Comparison of ENCODE assay signal across 8 cellular contexts in the genomic region with DNA sequence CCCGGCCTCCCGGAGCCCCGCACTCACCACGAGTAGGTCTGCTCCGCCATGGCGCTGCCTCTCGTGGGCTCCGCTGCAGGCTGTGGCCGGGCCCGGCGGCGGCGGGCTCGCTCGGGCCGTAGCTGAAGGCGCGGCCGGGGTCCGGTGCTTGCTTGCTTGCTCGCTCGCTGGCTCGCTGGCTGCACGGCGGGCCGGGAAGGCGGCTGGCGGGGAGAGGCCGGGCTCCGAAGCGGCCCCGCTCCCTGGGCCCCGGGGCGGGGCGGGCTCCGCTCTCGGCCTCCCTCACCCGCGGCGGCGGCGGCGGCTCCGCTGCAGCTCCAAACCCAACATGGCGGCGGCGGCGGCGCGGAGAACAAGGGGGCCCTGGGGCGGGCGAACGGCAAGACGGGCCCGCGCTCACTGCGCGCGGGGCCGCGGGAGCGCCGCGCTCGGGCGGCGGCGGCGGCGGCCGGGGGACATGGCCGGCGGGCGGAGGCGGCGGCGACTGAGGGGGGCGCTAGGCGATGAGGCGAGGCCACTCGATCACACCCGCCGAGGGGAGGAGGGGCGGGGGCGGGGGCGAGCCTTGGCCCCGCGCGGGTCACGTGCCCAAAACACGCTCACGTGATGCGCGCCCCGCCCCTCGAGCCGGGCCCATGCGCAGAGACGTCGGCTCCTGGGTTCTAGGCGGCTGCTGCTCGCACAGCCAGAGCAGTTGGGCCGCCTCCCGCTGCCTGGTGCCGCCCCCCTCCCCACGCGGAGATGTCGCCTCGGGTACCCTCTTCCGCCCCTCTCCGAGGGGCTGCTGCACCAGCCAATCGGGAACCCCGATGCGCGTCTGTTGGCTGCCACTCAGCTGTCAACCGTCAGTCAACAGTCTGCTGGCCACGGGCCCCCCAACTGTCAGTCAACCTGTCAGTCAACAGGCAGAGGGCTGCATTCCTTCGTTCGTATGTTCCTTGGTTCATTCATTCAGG. TPM values are rescaled to one million over a fixed set of nuclear protein-coding genes. Genes with fewer than 3 reads are reported as not detected.
DNase-seq lines count a peak whose midpoint lies in the region; ATAC-seq and TF ChIP-seq lines count a peak whose summit lies in the region.

A gene with protein sequence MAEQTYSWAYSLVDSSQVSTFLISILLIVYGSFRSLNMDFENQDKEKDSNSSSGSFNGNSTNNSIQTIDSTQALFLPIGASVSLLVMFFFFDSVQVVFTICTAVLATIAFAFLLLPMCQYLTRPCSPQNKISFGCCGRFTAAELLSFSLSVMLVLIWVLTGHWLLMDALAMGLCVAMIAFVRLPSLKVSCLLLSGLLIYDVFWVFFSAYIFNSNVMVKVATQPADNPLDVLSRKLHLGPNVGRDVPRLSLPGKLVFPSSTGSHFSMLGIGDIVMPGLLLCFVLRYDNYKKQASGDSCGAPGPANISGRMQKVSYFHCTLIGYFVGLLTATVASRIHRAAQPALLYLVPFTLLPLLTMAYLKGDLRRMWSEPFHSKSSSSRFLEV (minus strand): TSS at position 541 of the 956 bp plus-strand sequence. CDS start 491 bp downstream, at position 50.

- H3K4me1 Mint-ChIP-seq in activated CD4-positive, alpha-beta T cell treated with anti-CD3 and anti-CD28 coated beads for 36 hours = peaks cover 29% of the 10 kb centered on the region
- peaks cover 30% of the 10 kb centered on the region for H3K4me1 Mint-ChIP-seq in chondrocyte (ENCODE audit: low read depth)

- POLR2A ChIA-PET in activated CD4-positive, alpha-beta T cell treated with anti-CD3 and anti-CD28 coated beads for 36 hours (lab: Charles Lee) = interaction anchor here (0.7 to 0.8 kb wide), 2 partner anchors 323 to 1306 kb away, joined by 4 to 5 read pairs; a partner anchor contains a TSS

- peak within 1 kb of the TSS; percentile 95 for H3K27ac Mint-ChIP-seq in activated CD4-positive, alpha-beta T cell treated with anti-CD3 and anti-CD28 coated beads for 36 hours
- peak within 1 kb of the TSS; percentile 85 for H3K27ac Mint-ChIP-seq in chondrocyte (ENCODE audit: unreplicated experiment)

- H3K9me3 Mint-ChIP-seq in activated CD4-positive, alpha-beta T cell treated with anti-CD3 and anti-CD28 coated beads for 36 hours (ENCODE audit: low read depth) = no peaks in the 10 kb centered on the region
- H3K9me3 Mint-ChIP-seq in chondrocyte (ENCODE audit: low read depth) = no peaks in the 10 kb centered on the region

- peak; percentile 67 for ATAC-seq in HG03432 (IDR thresholded peaks at IDR 0.05; ENCODE audit: unreplicated experiment)
- peak; percentile 81 for ATAC-seq in activated CD4-positive, alpha-beta T cell treated with anti-CD3 and anti-CD28 coated beads for 36 hours

- peaks cover 20% of the 10 kb centered on the region for H3K36me3 Mint-ChIP-seq in activated CD4-positive, alpha-beta T cell treated with anti-CD3 and anti-CD28 coated beads for 36 hours (ENCODE audit: low read depth)
- H3K36me3 Mint-ChIP-seq in chondrocyte (ENCODE audit: low read depth) = no peaks in the 10 kb centered on the region

- DNase-seq in AML-193 (lab: John Stamatoyannopoulos, UW) (peak; percentile 66 to 68), NCI-H460 (ENCODE audit: extremely low read depth, low read depth) (peak; percentile 84), chondrocyte (ENCODE audit: low spot score) (peak; percentile 96), kidney glomerular epithelial cell (lab: John Stamatoyannopoulos, UW) (peak; percentile 48)
- DNase-seq in activated CD4-positive, alpha-beta T cell treated with anti-CD3 and anti-CD28 coated beads for 36 hours = peak; percentile 96
- peak; percentile 96 for DNase-seq in stimulated activated CD4-positive, alpha-beta T cell treated with anti-CD3 and anti-CD28 coated beads, Interleukin-15, amount 100 ng/mL, for 24 hours

- CTCF ChIA-PET in activated CD4-positive, alpha-beta T cell treated with anti-CD3 and anti-CD28 coated beads for 36 hours (lab: Charles Lee) = interaction anchor here (0.7 to 3.0 kb wide), 2 partner anchors 16 to 154 kb away, joined by 3 to 16 read pairs; no protein-coding TSS in a partner anchor

- H3K27me3 Mint-ChIP-seq in activated CD4-positive, alpha-beta T cell treated with anti-CD3 and anti-CD28 coated beads for 36 hours = no peaks in the 10 kb centered on the region
- no peaks in the 10 kb centered on the region for H3K27me3 Mint-ChIP-seq in chondrocyte (ENCODE audit: low read depth)

- peak; percentile 71 for TF ChIP-seq POLR2A in GM19193 (IDR thresholded peaks at IDR 0.05; ENCODE audit: extremely low read depth, insufficient read depth, insufficient read length)

- intact Hi-C loops in activated CD4-positive, alpha-beta T cell treated with anti-CD3 and anti-CD28 coated beads for 36 hours (cut with DNase I, micrococcal nuclease) = loop anchor here in 1 of 2 experiments (1.0 to 5.0 kb wide), 6 partner anchors 122 to 722 kb away; a partner anchor contains a TSS

- H3K4me3 Mint-ChIP-seq in activated CD4-positive, alpha-beta T cell treated with anti-CD3 and anti-CD28 coated beads for 36 hours = peak within 1 kb of the TSS; percentile 92
- peak within 1 kb of the TSS; percentile 100 for H3K4me3 Mint-ChIP-seq in chondrocyte (ENCODE audit: unreplicated experiment)

- TF ChIP-seq CTCF in chondrocyte (IDR thresholded peaks at IDR 0.05) = no peak

RNA-seq across cellular contexts. Expression of the gene that starts here (rescaled TPM):
- total RNA-seq in NCI-H460 (2014; rRNA removed; shearing (Covaris generic)) = 11.5 and 12.5 TPM in 2 replicates
- 3.3 and 4.9 TPM in 2 replicates for polyA plus RNA-seq in NCI-H460 (2014; cell fraction: nucleus; rRNA removed)
- total RNA-seq in activated CD4-positive, alpha-beta T cell treated with anti-CD3 and anti-CD28 coated beads for 36 hours = 10 to 100 TPM; 29.5 to 48.2 TPM
- 45.7 to 53.6 TPM (median 51.3 TPM) in 3 replicates for total RNA-seq in chondrocyte

Comparison
In these comparisons a context has a peak if more than half of its experiments do, and no peak if none do; other contexts are left out.
1. Peak in every context shown above with its lines: DNase-seq and ATAC-seq.